ENCODE assay signal across 8 cellular contexts in genomic region chr2:212695426-212695825, GRCh38.
"Had no signal": no experiment of that assay in that cellular context is flagged by ENCODE, and none has a peak within 500 bp of the region (broad histone marks: within the 10 kb centered on the region; RNA-seq: fewer than 3 reads in every experiment).

No MANE protein-coding gene starts in this region.

- DNase-seq: GDM1, GF-D8 had no signal

- ATAC-seq: GM12878 had no signal

- H3K4me3 ChIP-seq: GM12878 had no signal

- FAIRE-seq: G401.6, GM12878, GM12891, GM12892, GM18507, GM19239 had no signal
